In genomic region chr17:40910441-40910841, GRCh38 we compare ENCODE assay signal across 1 cellular context.
TF ChIP-seq lines count a peak whose summit lies in the region.

No MANE protein-coding gene starts in this region.

TF ChIP-seq in IMR-90, 13 proteins besides CTCF, POLR2A, EP300 and RAD21:
- no peak for TF ChIP-seq RCOR1 (IDR thresholded peaks at IDR 0.05; ENCODE audit: insufficient replicate concordance, low read length)
- TF ChIP-seq SMC3 (IDR thresholded peaks at IDR 0.05; ENCODE audit: low read depth, low read length): no peak
